Comparison of ENCODE assay signal across 16 cellular contexts in the genomic region with DNA sequence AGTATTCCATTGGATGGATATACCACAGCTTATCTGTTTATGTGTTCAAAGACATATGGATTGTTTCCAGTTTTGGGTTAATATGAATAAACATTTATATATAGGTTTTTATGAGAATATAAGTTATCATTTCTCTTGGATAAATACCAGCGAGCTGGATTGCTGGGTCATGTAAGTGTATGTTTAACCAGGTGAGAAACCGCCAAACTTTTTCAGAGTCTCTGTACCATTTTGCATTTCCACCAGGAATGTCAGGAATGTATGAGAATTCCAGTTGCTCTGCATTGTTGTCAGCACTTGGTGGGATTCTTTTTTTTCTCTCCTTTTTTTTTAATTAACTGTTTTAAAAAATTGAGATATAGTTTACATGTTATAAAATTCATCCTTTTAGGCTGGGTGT.
"Had no signal": no experiment of that assay in that cellular context is flagged by ENCODE, and none has a peak within 500 bp of the region (broad histone marks: within the 10 kb centered on the region; RNA-seq: fewer than 3 reads in every experiment).

No MANE protein-coding gene starts in this region.

- H3K9me3 ChIP-seq: body of pancreas, prostate gland, upper lobe of right lung had no signal

- H3K36me3 ChIP-seq: prostate gland, upper lobe of right lung had no signal

- H3K4me1 ChIP-seq: body of pancreas, prostate gland had no signal

- DNase-seq: activated CD4-positive, alpha-beta T cell treated with anti-CD3 and anti-CD28 coated beads for 1 hour; activated gamma-delta T cell treated with Interleukin-2 at 50 U/mL for 16 hours; body of pancreas; foreskin keratinocyte; glutamatergic neuron; hippocampal formation; islet precursor cell; mammary epithelial cell; right cardiac atrium; small intestine; stimulated activated CD4-positive, alpha-beta T cell treated with anti-CD3 and anti-CD28 coated beads, Interleukin-15, amount 100 ng/mL, for 24 hours; stimulated activated CD4-positive, alpha-beta T cell treated with anti-CD3 and anti-CD28 coated beads, Interleukin-2, amount 100 ng/mL, for 48 hours; stimulated activated naive CD8-positive, alpha-beta T cell treated with anti-CD3 and anti-CD28 coated beads, Interleukin-15, amount 100 ng/mL, for 72 hours had no signal

- H3K4me3 ChIP-seq: body of pancreas, prostate gland, upper lobe of right lung had no signal

- H3K27ac ChIP-seq: body of pancreas, epithelial cell of prostate, foreskin keratinocyte, prostate gland, upper lobe of right lung had no signal

- FAIRE-seq: small intestine had no signal

- H3K27me3 ChIP-seq: body of pancreas, foreskin keratinocyte, upper lobe of right lung had no signal
